In the genomic region with DNA sequence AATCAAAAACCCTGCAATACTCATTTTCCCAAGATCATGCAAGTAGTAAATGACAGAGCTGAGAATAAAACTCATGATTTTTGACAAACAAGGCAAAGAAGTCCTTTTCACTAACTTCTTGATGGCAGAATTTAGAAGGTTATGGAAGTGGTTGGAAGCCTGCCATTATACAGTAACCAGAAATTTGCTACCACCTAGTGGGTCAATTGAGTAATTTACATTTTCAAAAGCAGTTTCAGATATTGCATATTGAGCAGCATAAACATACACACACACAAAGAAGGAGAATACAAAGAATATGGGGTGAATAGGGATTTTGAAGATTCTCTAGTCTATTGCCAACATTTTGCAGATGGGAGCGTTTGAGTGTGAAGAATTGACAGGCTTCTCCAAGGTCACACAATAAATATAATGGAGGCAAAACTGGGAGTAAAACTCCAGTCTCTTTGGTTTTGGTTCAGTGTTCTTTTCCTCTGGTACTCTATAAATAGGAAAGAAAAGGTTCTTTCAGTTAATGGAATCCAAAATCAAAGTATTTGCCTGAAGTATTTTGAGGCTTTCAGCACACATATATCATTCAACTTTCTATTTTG, we compare ENCODE assay signal across 8 cellular contexts.
DNase-seq lines count a peak whose midpoint lies in the region; ATAC-seq and TF ChIP-seq lines count a peak whose summit lies in the region.

No MANE protein-coding gene starts in this region.

- intact Hi-C loops in CD4-positive, alpha-beta memory T cell (cut with micrococcal nuclease) = loop anchor here (1.0 to 2.0 kb wide), 4 partner anchors 442 to 1112 kb away; no protein-coding TSS in a partner anchor

- DNase-seq in CD4-positive, alpha-beta memory T cell = peak in 4 of 5 donors; percentile 15 to 29 (median 24)
- DNase-seq in HS-5 (ENCODE audit: low read depth) = peak; percentile 26
- DNase-seq in Peyer's patch = no peak
- DNase-seq in progenitor cell of endocrine pancreas (ENCODE audit: low spot score, unreplicated experiment) = no peak
- DNase-seq in activated CD8-positive, alpha-beta memory T cell treated with anti-CD3 and anti-CD28 coated beads, Interleukin-2, amount 50 U/mL, for 4 hours = no peak

- no peaks in the 10 kb centered on the region for H3K4me1 ChIP-seq in CD4-positive, alpha-beta memory T cell (ENCODE audit: insufficient read depth, low read length)
- peaks cover 0 to 3% (median 0%) of the 10 kb centered on the region in 4 donors for H3K4me1 ChIP-seq in Peyer's patch

- H3K27ac Mint-ChIP-seq in CD4-positive, alpha-beta memory T cell = no peak overlapping the region
- H3K27ac Mint-ChIP-seq in progenitor cell of endocrine pancreas = no peak overlapping the region

- H3K27me3 ChIP-seq in CD4-positive, alpha-beta memory T cell (ENCODE audit: insufficient read depth, low read length) = no peaks in the 10 kb centered on the region
- H3K27me3 ChIP-seq in Peyer's patch = no peaks in the 10 kb centered on the region

- H3K27ac ChIP-seq in CD4-positive, alpha-beta memory T cell (ENCODE audit: low read depth, low read length) = no peak overlapping the region
- no peak overlapping the region for H3K27ac ChIP-seq in Peyer's patch

- H3K9me3 Mint-ChIP-seq in CD4-positive, alpha-beta memory T cell = peaks cover 0 to 1% (median 0%) of the 10 kb centered on the region in 8 donors
- H3K9me3 Mint-ChIP-seq in progenitor cell of endocrine pancreas (ENCODE audit: low read depth) = peaks cover 21% of the 10 kb centered on the region

- CTCF ChIA-PET in CD4-positive, alpha-beta memory T cell (lab: Charles Lee; ENCODE audit: partially characterized antibody) = interaction anchor here (0.5 to 2.5 kb wide), 3 partner anchors 530 to 1062 kb away, joined by 3 to 10 read pairs (median 3); no protein-coding TSS in a partner anchor

- no peak overlapping the region for H3K4me3 Mint-ChIP-seq in CD4-positive, alpha-beta memory T cell
- no peak overlapping the region for H3K4me3 Mint-ChIP-seq in progenitor cell of endocrine pancreas (ENCODE audit: low read depth)

- no peaks in the 10 kb centered on the region for H3K27me3 Mint-ChIP-seq in CD4-positive, alpha-beta memory T cell
- no peaks in the 10 kb centered on the region for H3K27me3 Mint-ChIP-seq in progenitor cell of endocrine pancreas

- ATAC-seq in GM19035 (IDR thresholded peaks at IDR 0.05; ENCODE audit: unreplicated experiment) = peak; percentile 85
- ATAC-seq in esophagus mucosa = peak; percentile 51
- ATAC-seq in HG02759 (IDR thresholded peaks at IDR 0.05; ENCODE audit: unreplicated experiment) = no peak

- peak in 5 of 6 experiments; percentile 51 to 79 (median 78) for TF ChIP-seq CTCF in Peyer's patch (IDR thresholded peaks at IDR 0.05)
- TF ChIP-seq CTCF in progenitor cell of endocrine pancreas (IDR thresholded peaks at IDR 0.05; ENCODE audit: unreplicated experiment) = peak; percentile 75

- no peak overlapping the region for H3K4me3 ChIP-seq in CD4-positive, alpha-beta memory T cell (ENCODE audit: low read length in 2 of 2)
- no peak overlapping the region for H3K4me3 ChIP-seq in Peyer's patch

- POLR2A ChIA-PET in CD4-positive, alpha-beta memory T cell (lab: Charles Lee; ENCODE audit: partially characterized antibody) = no interaction called here

- TF ChIP-seq POLR2A in Peyer's patch (IDR thresholded peaks at IDR 0.05) = no peak

- no peaks in the 10 kb centered on the region for H3K36me3 ChIP-seq in CD4-positive, alpha-beta memory T cell (ENCODE audit: insufficient read depth, low read length)
- H3K36me3 ChIP-seq in Peyer's patch = no peaks in the 10 kb centered on the region

- peaks cover 0 to 2% (median 0%) of the 10 kb centered on the region in 4 donors for H3K4me1 Mint-ChIP-seq in CD4-positive, alpha-beta memory T cell
- H3K4me1 Mint-ChIP-seq in progenitor cell of endocrine pancreas (ENCODE audit: low read depth) = peaks cover 35% of the 10 kb centered on the region

- H3K36me3 Mint-ChIP-seq in CD4-positive, alpha-beta memory T cell = no peaks in the 10 kb centered on the region
- H3K36me3 Mint-ChIP-seq in progenitor cell of endocrine pancreas (ENCODE audit: insufficient read depth) = peaks cover 11% of the 10 kb centered on the region

- no peaks in the 10 kb centered on the region for H3K9me3 ChIP-seq in CD4-positive, alpha-beta memory T cell (ENCODE audit: control insufficient read depth in 1 of 2, low read length in 2 of 2)
- H3K9me3 ChIP-seq in Peyer's patch = no peaks in the 10 kb centered on the region

Comparison
In these comparisons a context has a peak if more than half of its experiments do, and no peak if none do; other contexts are left out.
1. DNase-seq: peak in CD4-positive, alpha-beta memory T cell (4 of 5) and HS-5 (single experiment); none in Peyer's patch (0 of 3), progenitor cell of endocrine pancreas (single experiment) and activated CD8-positive, alpha-beta memory T cell treated with anti-CD3 and anti-CD28 coated beads, Interleukin-2, amount 50 U/mL, for 4 hours (single experiment).